ENCODE assay signal across 8 cellular contexts in the genomic region with DNA sequence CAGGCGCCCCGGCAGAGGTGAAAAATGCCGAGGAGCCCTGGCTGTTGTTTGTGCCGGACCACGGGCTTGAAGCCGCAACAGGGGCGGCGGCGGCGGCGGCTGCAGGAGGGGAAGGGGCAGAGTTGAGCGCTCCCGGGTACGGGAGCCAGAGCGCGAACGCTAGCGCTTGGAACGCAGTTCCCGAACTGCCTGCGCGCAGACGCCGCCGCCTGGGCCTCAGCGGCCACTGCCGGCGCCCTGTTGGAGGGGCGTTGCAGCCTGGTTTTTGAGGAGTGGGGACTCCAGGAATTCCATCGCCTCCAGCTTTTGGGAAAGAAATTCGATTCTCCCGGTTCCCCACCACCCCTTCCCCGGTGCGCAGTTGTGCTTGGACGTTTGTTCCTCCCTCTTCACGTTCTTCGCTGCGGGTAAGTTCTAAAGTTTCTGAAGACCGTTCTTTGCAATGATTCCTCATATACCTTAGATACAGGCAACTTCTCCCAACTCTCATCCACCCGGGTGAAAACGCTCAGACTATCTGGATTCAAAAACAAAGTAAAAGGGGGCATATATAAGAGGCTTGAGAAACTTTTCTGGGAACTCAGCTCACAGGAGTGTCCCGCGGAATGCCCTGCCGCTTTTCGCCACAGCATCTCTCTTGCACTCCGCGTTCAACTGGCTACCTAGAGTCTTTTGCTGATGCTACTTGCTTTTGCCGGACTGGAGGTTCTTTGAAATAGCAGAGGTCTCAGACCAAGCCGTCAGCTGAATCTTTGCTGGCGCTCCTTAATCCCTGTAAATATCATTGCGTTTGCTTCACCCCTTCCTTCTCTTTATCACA. TPM values are rescaled to one million over a fixed set of nuclear protein-coding genes. Genes with fewer than 3 reads are reported as not detected.
DNase-seq lines count a peak whose midpoint lies in the region; ATAC-seq and TF ChIP-seq lines count a peak whose summit lies in the region.

No MANE protein-coding gene starts in this region.

- CTCF ChIA-PET in mammary epithelial cell (lab: Charles Lee; ENCODE audit: low non-redundant PET) = no interaction called here

- H3K9me3 ChIP-seq in BE2C (no peaks in the 10 kb centered on the region), mammary epithelial cell (replicated peaks; ENCODE audit: insufficient read depth, low read length) (no peaks in the 10 kb centered on the region)

- dilution Hi-C loops in mammary epithelial cell (cut with HindIII; ENCODE audit: low sequenced_read_pairs) = no loop called here

- peak overlapping the region; percentile 100 for H2AFZ ChIP-seq in mammary epithelial cell (ENCODE audit: low read depth, low read length)

- no peak overlapping the region for H3K27ac ChIP-seq in mammary epithelial cell (ENCODE audit: insufficient read depth, low read depth, low read length)

- H3K36me3 ChIP-seq in BE2C = no peaks in the 10 kb centered on the region
- no peaks in the 10 kb centered on the region for H3K36me3 ChIP-seq in mammary epithelial cell (ENCODE audit: insufficient read depth, low read length)

- no peak overlapping the region for H3K9ac ChIP-seq in mammary epithelial cell (ENCODE audit: insufficient read depth, low read length)

- 3% methylated on average over 24 of the region's 51 CpGs for WGBS in mammary epithelial cell (ENCODE audit: low coverage, missing lambda C conversion rate)

- no TSS peak for BruUV-seq in mammary epithelial cell (replicated peaks; lab: Mats Ljungman, UMichigan)

- H3K4me2 ChIP-seq in mammary epithelial cell (ENCODE audit: insufficient read depth, low read depth, low read length) = peak overlapping the region; percentile 77

- ATAC-seq in GM18909 (IDR thresholded peaks at IDR 0.05; ENCODE audit: poor library complexity, unreplicated experiment) = peak; percentile 15
- no peak for ATAC-seq in GM21526 (IDR thresholded peaks at IDR 0.05; ENCODE audit: low FRiP score, unreplicated experiment)

- in situ Hi-C loops in mammary epithelial cell (cut with MboI; ENCODE audit: low sequenced_read_pairs in 2 of 2) = loop anchor here (25.0 kb wide), 2 partner anchors 1272 to 1297 kb away; no protein-coding TSS in a partner anchor

- TF ChIP-seq CTCF in BE2C (IDR thresholded peaks at IDR 0.05; ENCODE audit: low read depth, low read length) (peak; percentile 41), mammary epithelial cell (conservative IDR thresholded peaks at IDR 0.05 in 1 of 2, IDR thresholded peaks at IDR 0.05 in 1 of 2; ENCODE audit: extremely low read depth in 1 of 2, insufficient read depth in 1 of 2, low read depth in 1 of 2, low read length in 2 of 2) (peak in 1 of 2 donors; percentile 16)

- H3K79me2 ChIP-seq in mammary epithelial cell (ENCODE audit: insufficient read depth, low read length) = no peaks in the 10 kb centered on the region

- peak overlapping the region; percentile 90 for H3K4me3 ChIP-seq in BE2C (ENCODE audit: low read depth, low read length)
- H3K4me3 ChIP-seq in mammary epithelial cell (replicated peaks in 1 of 3; ENCODE audit: insufficient read depth in 1 of 3, low read depth in 2 of 3, low read length in 3 of 3) = peak overlapping the region; percentile 93 to 96 (median 96)
- peak overlapping the region; percentile 95 for H3K4me3 ChIP-seq in skeletal muscle cell (ENCODE audit: low read depth, low read length)

- peaks cover 6% of the 10 kb centered on the region; the same call in 1 of the 2 replicates for H3K4me1 ChIP-seq in BE2C
- H3K4me1 ChIP-seq in mammary epithelial cell (ENCODE audit: insufficient read depth, low read length) = peaks cover 17% of the 10 kb centered on the region

- H4K20me1 ChIP-seq in mammary epithelial cell (ENCODE audit: insufficient read depth, low read length) = no peaks in the 10 kb centered on the region

- intact Hi-C loops in mammary epithelial cell (cut with micrococcal nuclease) = loop anchor here (2.0 to 10.0 kb wide), 3 partner anchors 179 to 1469 kb away; no protein-coding TSS in a partner anchor

- DNase-seq in BE2C (peak; percentile 79), NCI-H748 treated with DMSO at 0.1 percent for 48 hours (lab: John Stamatoyannopoulos, UW) (peak; percentile 2), mammary epithelial cell (peak; percentile 51), inferior parietal cortex (ENCODE audit: extremely low spot score) (peak; percentile 60), skeletal muscle cell (ENCODE audit: low read depth) (no peak)
- DNase-seq in stimulated activated naive CD4-positive, alpha-beta T cell treated with Interleukin-2 at 50 U/mL for 16 hours (lab: John Stamatoyannopoulos, UW) = no peak

- H3K27me3 ChIP-seq in BE2C = no peaks in the 10 kb centered on the region
- peaks cover 2% of the 10 kb centered on the region for H3K27me3 ChIP-seq in mammary epithelial cell (ENCODE audit: insufficient read depth, low read length)

RNA-seq across cellular contexts. Expression of gene FAT4, which starts 1.0 kb away (rescaled TPM):
- 1.8 TPM for polyA plus RNA-seq in BE2C (2012; ENCODE audit: insufficient read depth, insufficient read length, low read depth)
- total RNA-seq in mammary epithelial cell = 1 to 10 TPM; 1.5 to 5.5 TPM
- 0.42 TPM for polyA plus RNA-seq in mammary epithelial cell
- 4.6 TPM for polyA minus RNA-seq in mammary epithelial cell

Comparison
In these comparisons a context has a peak if more than half of its experiments do, and no peak if none do; other contexts are left out.
1. DNase-seq: peak in BE2C (single experiment), NCI-H748 treated with DMSO at 0.1 percent for 48 hours (single experiment), mammary epithelial cell (single experiment) and inferior parietal cortex (single experiment); none in skeletal muscle cell (single experiment) and stimulated activated naive CD4-positive, alpha-beta T cell treated with Interleukin-2 at 50 U/mL for 16 hours (single experiment).
2. Peak in every context shown above with its lines, with median percentiles within 50 percentile points of each other: H3K4me3 ChIP-seq.